ENCODE assay signal across 18 cellular contexts in the genomic region with DNA sequence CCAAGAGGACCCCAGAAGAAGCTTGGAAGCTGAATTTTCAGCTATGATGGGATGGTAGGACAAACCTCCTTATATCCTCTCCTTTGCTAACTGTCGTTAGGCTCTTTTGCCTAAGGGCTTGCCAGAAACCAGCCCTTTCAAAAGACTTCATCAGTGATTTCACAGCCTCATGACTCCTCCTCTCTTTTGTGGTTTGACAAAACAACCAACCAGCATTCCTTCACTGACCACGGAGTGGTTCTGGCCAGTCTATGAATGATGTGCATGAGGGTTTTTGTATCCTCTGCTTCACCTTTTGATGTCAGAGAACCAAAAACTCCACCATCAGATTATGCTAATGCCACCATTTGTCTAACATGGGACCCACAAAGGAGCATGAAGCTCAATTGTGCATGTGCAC.
DNase-seq lines count a peak whose midpoint lies in the region; ATAC-seq and TF ChIP-seq lines count a peak whose summit lies in the region.
"Had no signal": no experiment of that assay in that cellular context is flagged by ENCODE, and none has a peak within 500 bp of the region (broad histone marks: within the 10 kb centered on the region; RNA-seq: fewer than 3 reads in every experiment).

No MANE protein-coding gene starts in this region.

- H3K4me3 Mint-ChIP-seq in mesothelial cell of epicardium (no peak overlapping the region), T-cell (no peak overlapping the region)
- H3K4me3 Mint-ChIP-seq: activated T-helper 1 cell treated with anti-CD3 and anti-CD28 coated beads, Interleukin-12 subunit alpha, Interleukin-12 subunit beta, Interleukin-2, Interleukin-4 antibody, amounts not matched to agents 30 ng/mL and 10 ng/mL and 1 ng/mL, durations not matched to agents 14 hours and 24 hours and 36 hours; dendritic cell treated with granulocyte-macrophage colony-stimulating factor and Interleukin-4, amounts not matched to agents 40 ng/mL and 50 ng/mL, for 4 days; naive thymus-derived CD8-positive, alpha-beta T cell had no signal

- in situ Hi-C loops in Caki2 (cut with HindIII; ENCODE audit: low pct_unique_long_range_greater_than_20kb, low sequenced_read_pairs) = no loop called here

- no peaks in the 10 kb centered on the region for H3K4me1 Mint-ChIP-seq in mesothelial cell of epicardium
- peaks cover 5 to 8% (median 7%) of the 10 kb centered on the region in 3 donors for H3K4me1 Mint-ChIP-seq in T-cell

- no peak overlapping the region for H3K27ac Mint-ChIP-seq in mesothelial cell of epicardium
- H3K27ac Mint-ChIP-seq in T-cell = no peak overlapping the region
- H3K27ac Mint-ChIP-seq: activated T-helper 1 cell treated with anti-CD3 and anti-CD28 coated beads, Interleukin-12 subunit alpha, Interleukin-12 subunit beta, Interleukin-2, Interleukin-4 antibody, amounts not matched to agents 30 ng/mL and 10 ng/mL and 1 ng/mL, durations not matched to agents 14 hours and 24 hours and 36 hours; dendritic cell treated with granulocyte-macrophage colony-stimulating factor and Interleukin-4, amounts not matched to agents 40 ng/mL and 50 ng/mL, for 4 days had no signal

- H3K9me3 Mint-ChIP-seq in mesothelial cell of epicardium (peaks cover 11% of the 10 kb centered on the region), T-cell (peaks cover 8 to 11% (median 9%) of the 10 kb centered on the region in 3 donors)

- no peaks in the 10 kb centered on the region for H3K36me3 Mint-ChIP-seq in mesothelial cell of epicardium
- H3K36me3 Mint-ChIP-seq in T-cell = peaks cover 12% of the 10 kb centered on the region

- POLR2A ChIA-PET in T-cell (lab: Charles Lee) = no interaction called here

- H3K27me3 Mint-ChIP-seq in mesothelial cell of epicardium (ENCODE audit: low read depth) (peaks cover 30% of the 10 kb centered on the region), T-cell (peaks cover 0 to 9% of the 10 kb centered on the region in 2 donors)

- no peak for ATAC-seq in T-cell (replicated peaks in 1 of 4)
- ATAC-seq: naive thymus-derived CD8-positive, alpha-beta T cell had no signal

- CTCF ChIA-PET in T-cell (lab: Charles Lee) = no interaction called here

- peak; percentile 21 for DNase-seq in Caki2 (ENCODE audit: low read depth)
- DNase-seq in HT1080 (ENCODE audit: low read depth) = peak; percentile 68
- peak; percentile 57 for DNase-seq in amniotic epithelial cell (ENCODE audit: low read depth)
- peak; percentile 33 for DNase-seq in glomerular visceral epithelial cell (ENCODE audit: extremely low spot score)
- DNase-seq in dedifferentiated amniotic fluid mesenchymal stem cell (ENCODE audit: extremely low spot score) = no peak
- DNase-seq in mesothelial cell of epicardium (ENCODE audit: low spot score in 2 of 2, unreplicated experiment in 2 of 2) = no peak
- DNase-seq in T-cell = no peak
- no peak for DNase-seq in stimulated activated CD8-positive, alpha-beta memory T cell treated with anti-CD3 and anti-CD28 coated beads, Interleukin-4, amount 100 ng/mL, for 48 hours
- DNase-seq: activated CD4-positive, alpha-beta T cell treated with anti-CD3 and anti-CD28 coated beads, Interleukin-2, amount 50 U/mL, for 4 hours; amygdala; Caco-2; naive thymus-derived CD8-positive, alpha-beta T cell; NCI-H146; posterior cingulate gyrus; stimulated activated naive CD4-positive, alpha-beta T cell; uterus had no signal

- TF ChIP-seq CTCF in mesothelial cell of epicardium (IDR thresholded peaks at IDR 0.05; ENCODE audit: unreplicated experiment) = no peak

Comparison
In these comparisons a context has a peak if more than half of its experiments do, and no peak if none do; other contexts are left out.
1. DNase-seq: peak in Caki2 (single experiment), HT1080 (single experiment), amniotic epithelial cell (single experiment) and glomerular visceral epithelial cell (single experiment); none in dedifferentiated amniotic fluid mesenchymal stem cell (single experiment), mesothelial cell of epicardium (0 of 2), T-cell (0 of 34) and stimulated activated CD8-positive, alpha-beta memory T cell treated with anti-CD3 and anti-CD28 coated beads, Interleukin-4, amount 100 ng/mL, for 48 hours (single experiment).